In the genomic region with DNA sequence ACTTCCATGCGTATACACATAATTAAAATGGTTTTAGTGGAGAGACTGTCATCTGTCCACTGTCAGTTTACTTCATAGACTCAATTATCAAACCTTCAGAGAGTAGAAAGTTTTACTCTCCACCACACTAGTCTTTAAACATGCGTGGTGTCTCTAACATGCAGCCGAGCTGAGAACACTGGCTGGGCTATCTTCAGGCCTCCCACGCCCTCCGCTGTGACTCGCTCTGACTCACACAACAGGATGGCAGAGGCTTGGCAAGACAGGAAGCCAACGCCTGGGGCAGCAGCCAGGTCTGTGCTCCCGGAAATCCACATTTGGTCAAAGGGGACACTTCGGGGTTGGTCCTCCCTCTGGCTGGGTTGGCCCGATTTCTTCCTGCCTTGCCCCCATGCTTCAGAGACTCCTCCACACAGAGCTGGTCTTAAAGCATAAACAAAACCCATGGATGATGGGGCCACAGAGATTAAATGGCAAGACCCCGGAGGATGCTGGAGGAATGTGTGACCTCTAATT, we compare ENCODE assay signal across 8 cellular contexts. TPM values are rescaled to one million over a fixed set of nuclear protein-coding genes. Genes with fewer than 3 reads are reported as not detected.
DNase-seq lines count a peak whose midpoint lies in the region; ATAC-seq, FAIRE-seq and TF ChIP-seq lines count a peak whose summit lies in the region.

No MANE protein-coding gene starts in this region.

- H3K4me2 ChIP-seq in A549, result peak overlapping the region; percentile 61

- no peaks in the 10 kb centered on the region for H3K27me3 ChIP-seq in vagina

- TF ChIP-seq CTCF in A549 (IDR thresholded peaks at IDR 0.05) (no peak), vagina (IDR thresholded peaks at IDR 0.05) (no peak)

- ATAC-seq in A549 (peak; percentile 95 to 99), GM18868 (IDR thresholded peaks at IDR 0.05; ENCODE audit: unreplicated experiment) (peak; percentile 54), HG03175 (IDR thresholded peaks at IDR 0.05; ENCODE audit: unreplicated experiment) (peak; percentile 69)

- DNase-seq in A549 (ENCODE audit: low read depth in 1 of 2, low spot score in 1 of 2), result peak; percentile 55 to 95
- DNase-seq in SIG-M5 (lab: John Stamatoyannopoulos, UW), result peak; percentile 66
- peak; percentile 78 for DNase-seq in activated gamma-delta T cell treated with anti-CD3 and anti-CD28 coated beads, Interleukin-2, amount 50 U/mL, for 16 hours (ENCODE audit: low read depth)
- peak; percentile 95 for DNase-seq in glomerular visceral epithelial cell (ENCODE audit: extremely low spot score)
- peak; percentile 94 for DNase-seq in renal cortical epithelial cell (ENCODE audit: low read depth)
- no peak for DNase-seq in vagina (ENCODE audit: extremely low spot score in 2 of 2)

- no peaks in the 10 kb centered on the region for H3K9me3 ChIP-seq in A549
- H3K9me3 ChIP-seq in vagina, result no peaks in the 10 kb centered on the region

- H3K4me1 ChIP-seq in A549 (peaks cover 35% of the 10 kb centered on the region), vagina (peaks cover 49% of the 10 kb centered on the region)

- POLR2A ChIA-PET in A549 (lab: Yijun Ruan, JAX), result no interaction called here

- intact Hi-C loops in vagina (cut with DNase I), result no loop called here

- TF ChIP-seq RAD21 in A549 (conservative IDR thresholded peaks at IDR 0.05 in 1 of 2, IDR thresholded peaks at IDR 0.05 in 1 of 2), result no peak

- TF ChIP-seq POLR2A in A549 (IDR thresholded peaks at IDR 0.05; ENCODE audit: low read length), result no peak
- no peak for TF ChIP-seq POLR2A in vagina (IDR thresholded peaks at IDR 0.05)

- H3K4me3 ChIP-seq in A549 (no peak overlapping the region), vagina (peak overlapping the region in 1 of 2 donors; percentile 12)

- peak overlapping the region; percentile 73 to 83 for H3K27ac ChIP-seq in A549
- H3K27ac ChIP-seq in vagina, result peak overlapping the region; percentile 62

- CTCF ChIA-PET in A549 (lab: Yijun Ruan, JAX), result interaction anchor here (0.6 to 4.0 kb wide), 4 partner anchors 19 to 181 kb away, joined by 3 to 25 read pairs (median 4); no protein-coding TSS in a partner anchor

- FAIRE-seq in A549 (lab: Jason Lieb, UNC), result no peak

- no peak for TF ChIP-seq EP300 in A549 (IDR thresholded peaks at IDR 0.05)

- no peaks in the 10 kb centered on the region for H3K36me3 ChIP-seq in vagina

- 12% methylated on average over 9 of the region's 11 CpGs for WGBS in A549 (ENCODE audit: missing lambda C conversion rate)

TF ChIP-seq in A549, 52 proteins besides CTCF, POLR2A, EP300 and RAD21 (continues in another document):
- no peak for TF ChIP-seq EHF (CRISPR knock-in tag; IDR thresholded peaks at IDR 0.05)
- no peak for TF ChIP-seq ESRRA (IDR thresholded peaks at IDR 0.05; ENCODE audit: borderline replicate concordance, low read length)
- TF ChIP-seq, protein P1, sequence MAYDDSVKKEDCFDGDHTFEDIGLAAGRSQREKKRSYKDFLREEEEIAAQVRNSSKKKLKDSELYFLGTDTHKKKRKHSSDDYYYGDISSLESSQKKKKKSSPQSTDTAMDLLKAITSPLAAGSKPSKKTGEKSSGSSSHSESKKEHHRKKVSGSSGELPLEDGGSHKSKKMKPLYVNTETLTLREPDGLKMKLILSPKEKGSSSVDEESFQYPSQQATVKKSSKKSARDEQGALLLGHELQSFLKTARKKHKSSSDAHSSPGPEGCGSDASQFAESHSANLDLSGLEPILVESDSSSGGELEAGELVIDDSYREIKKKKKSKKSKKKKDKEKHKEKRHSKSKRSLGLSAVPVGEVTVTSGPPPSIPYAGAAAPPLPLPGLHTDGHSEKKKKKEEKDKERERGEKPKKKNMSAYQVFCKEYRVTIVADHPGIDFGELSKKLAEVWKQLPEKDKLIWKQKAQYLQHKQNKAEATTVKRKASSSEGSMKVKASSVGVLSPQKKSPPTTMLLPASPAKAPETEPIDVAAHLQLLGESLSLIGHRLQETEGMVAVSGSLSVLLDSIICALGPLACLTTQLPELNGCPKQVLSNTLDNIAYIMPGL (CRISPR knock-in tag; IDR thresholded peaks at IDR 0.05; ENCODE audit: borderline replicate concordance), result no peak
- TF ChIP-seq KDM1A (IDR thresholded peaks at IDR 0.05; ENCODE audit: low read depth), result no peak
- TF ChIP-seq, protein P2, sequence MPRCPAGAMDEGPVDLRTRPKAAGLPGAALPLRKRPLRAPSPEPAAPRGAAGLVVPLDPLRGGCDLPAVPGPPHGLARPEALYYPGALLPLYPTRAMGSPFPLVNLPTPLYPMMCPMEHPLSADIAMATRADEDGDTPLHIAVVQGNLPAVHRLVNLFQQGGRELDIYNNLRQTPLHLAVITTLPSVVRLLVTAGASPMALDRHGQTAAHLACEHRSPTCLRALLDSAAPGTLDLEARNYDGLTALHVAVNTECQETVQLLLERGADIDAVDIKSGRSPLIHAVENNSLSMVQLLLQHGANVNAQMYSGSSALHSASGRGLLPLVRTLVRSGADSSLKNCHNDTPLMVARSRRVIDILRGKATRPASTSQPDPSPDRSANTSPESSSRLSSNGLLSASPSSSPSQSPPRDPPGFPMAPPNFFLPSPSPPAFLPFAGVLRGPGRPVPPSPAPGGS (IDR thresholded peaks at IDR 0.05), result no peak
- TF ChIP-seq, protein P3, sequence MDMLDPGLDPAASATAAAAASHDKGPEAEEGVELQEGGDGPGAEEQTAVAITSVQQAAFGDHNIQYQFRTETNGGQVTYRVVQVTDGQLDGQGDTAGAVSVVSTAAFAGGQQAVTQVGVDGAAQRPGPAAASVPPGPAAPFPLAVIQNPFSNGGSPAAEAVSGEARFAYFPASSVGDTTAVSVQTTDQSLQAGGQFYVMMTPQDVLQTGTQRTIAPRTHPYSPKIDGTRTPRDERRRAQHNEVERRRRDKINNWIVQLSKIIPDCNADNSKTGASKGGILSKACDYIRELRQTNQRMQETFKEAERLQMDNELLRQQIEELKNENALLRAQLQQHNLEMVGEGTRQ (IDR thresholded peaks at IDR 0.05), result no peak
- TF ChIP-seq, protein P4, sequence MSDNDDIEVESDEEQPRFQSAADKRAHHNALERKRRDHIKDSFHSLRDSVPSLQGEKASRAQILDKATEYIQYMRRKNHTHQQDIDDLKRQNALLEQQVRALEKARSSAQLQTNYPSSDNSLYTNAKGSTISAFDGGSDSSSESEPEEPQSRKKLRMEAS (IDR thresholded peaks at IDR 0.05), result peak; percentile 36
- no peak for TF ChIP-seq RFX5 (IDR thresholded peaks at IDR 0.05)
- no peak for TF ChIP-seq SMC3 (IDR thresholded peaks at IDR 0.05)
- no peak for TF ChIP-seq PHF8 (IDR thresholded peaks at IDR 0.05; ENCODE audit: borderline replicate concordance, low read depth)
- TF ChIP-seq FOXS1 (CRISPR knock-in tag; IDR thresholded peaks at IDR 0.05), result no peak
- TF ChIP-seq JUNB (IDR thresholded peaks at IDR 0.05), result no peak
- TF ChIP-seq ZFP36 (IDR thresholded peaks at IDR 0.05; ENCODE audit: borderline replicate concordance, partially characterized antibody), result peak; percentile 96
- TF ChIP-seq FOSB (CRISPR knock-in tag; IDR thresholded peaks at IDR 0.05), result no peak
- no peak for TF ChIP-seq GATA3 (IDR thresholded peaks at IDR 0.05; ENCODE audit: borderline replicate concordance)
- TF ChIP-seq, protein P5, sequence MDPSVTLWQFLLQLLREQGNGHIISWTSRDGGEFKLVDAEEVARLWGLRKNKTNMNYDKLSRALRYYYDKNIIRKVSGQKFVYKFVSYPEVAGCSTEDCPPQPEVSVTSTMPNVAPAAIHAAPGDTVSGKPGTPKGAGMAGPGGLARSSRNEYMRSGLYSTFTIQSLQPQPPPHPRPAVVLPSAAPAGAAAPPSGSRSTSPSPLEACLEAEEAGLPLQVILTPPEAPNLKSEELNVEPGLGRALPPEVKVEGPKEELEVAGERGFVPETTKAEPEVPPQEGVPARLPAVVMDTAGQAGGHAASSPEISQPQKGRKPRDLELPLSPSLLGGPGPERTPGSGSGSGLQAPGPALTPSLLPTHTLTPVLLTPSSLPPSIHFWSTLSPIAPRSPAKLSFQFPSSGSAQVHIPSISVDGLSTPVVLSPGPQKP (IDR thresholded peaks at IDR 0.05; ENCODE audit: low read depth, low read length), result peak; percentile 99
- TF ChIP-seq, protein P6, sequence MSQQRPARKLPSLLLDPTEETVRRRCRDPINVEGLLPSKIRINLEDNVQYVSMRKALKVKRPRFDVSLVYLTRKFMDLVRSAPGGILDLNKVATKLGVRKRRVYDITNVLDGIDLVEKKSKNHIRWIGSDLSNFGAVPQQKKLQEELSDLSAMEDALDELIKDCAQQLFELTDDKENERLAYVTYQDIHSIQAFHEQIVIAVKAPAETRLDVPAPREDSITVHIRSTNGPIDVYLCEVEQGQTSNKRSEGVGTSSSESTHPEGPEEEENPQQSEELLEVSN (IDR thresholded peaks at IDR 0.05; ENCODE audit: borderline replicate concordance, low read depth), result no peak
- TF ChIP-seq CBX8 (IDR thresholded peaks at IDR 0.05), result no peak
- TF ChIP-seq MYC (IDR thresholded peaks at IDR 0.05; ENCODE audit: borderline replicate concordance, low read length), result no peak; the same call in 1 of the 2 replicates
- no peak for TF ChIP-seq RNF2 (IDR thresholded peaks at IDR 0.05; ENCODE audit: borderline replicate concordance, low read depth)
- TF ChIP-seq HOXB13 (CRISPR knock-in tag; IDR thresholded peaks at IDR 0.05; ENCODE audit: low read depth), result no peak
- TF ChIP-seq FOSL2 (IDR thresholded peaks at IDR 0.05), result 0 out of 2 replicates have a peak, but pooled peaks have one; percentile 35
- TF ChIP-seq FOSL2 (CRISPR knock-in tag; IDR thresholded peaks at IDR 0.05), result peak; percentile 91
- TF ChIP-seq, protein P7, sequence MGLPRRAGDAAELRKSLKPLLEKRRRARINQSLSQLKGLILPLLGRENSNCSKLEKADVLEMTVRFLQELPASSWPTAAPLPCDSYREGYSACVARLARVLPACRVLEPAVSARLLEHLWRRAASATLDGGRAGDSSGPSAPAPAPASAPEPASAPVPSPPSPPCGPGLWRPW (IDR thresholded peaks at IDR 0.05), result no peak

RNA-seq across cellular contexts. Expression of a gene that starts 22.7 kb away (rescaled TPM):
- polyA plus RNA-seq in A549 (2011; rRNA removed) (47.2 and 54.6 TPM in 2 replicates), A549 (2017; fragmentation: RNase III; extraction: RNeasy Plus Mini Kit Qiagen cat#74134 plus additional on column Dnase treatment) (20.8 to 24.2 TPM (median 21.6 TPM) in 3 replicates)
- polyA plus RNA-seq in A549 (2012; cell fraction: cytosol; rRNA removed), result 25.3 and 34.4 TPM in 2 replicates
- 9.5 and 13.0 TPM in 2 replicates for polyA plus RNA-seq in A549 (2012; cell fraction: nucleus; rRNA removed)
- polyA minus RNA-seq in A549 (2011; rRNA and poly(A)+ RNA removed), result 52.9 and 71.0 TPM in 2 replicates
- total RNA-seq in renal cortical epithelial cell (57.3 and 105 TPM in 2 replicates), vagina (89.6 TPM)

RNA-seq across cellular contexts. Expression of a gene that starts 55.8 kb away (rescaled TPM):
- polyA plus RNA-seq in A549 (2011; rRNA removed), result 13.2 and 14.2 TPM in 2 replicates
- 5.7 and 6.3 TPM in 2 replicates for polyA plus RNA-seq in A549 (2012; cell fraction: cytosol; rRNA removed)
- polyA plus RNA-seq in A549 (2012; cell fraction: nucleus; rRNA removed), result 1.7 and 3.2 TPM in 2 replicates
- polyA plus RNA-seq in A549 (2017; fragmentation: RNase III; extraction: RNeasy Plus Mini Kit Qiagen cat#74134 plus additional on column Dnase treatment), result 13.7 to 16.5 TPM (median 14.1 TPM) in 3 replicates
- 11.2 and 11.6 TPM in 2 replicates for polyA minus RNA-seq in A549 (2011; rRNA and poly(A)+ RNA removed)
- 19.6 and 58.3 TPM in 2 replicates for total RNA-seq in renal cortical epithelial cell
- total RNA-seq in vagina, result 20.4 TPM

Comparison
In these comparisons a context has a peak if more than half of its experiments do, and no peak if none do; other contexts are left out.
1. DNase-seq: peak in A549 (2 of 2), SIG-M5 (single experiment), activated gamma-delta T cell treated with anti-CD3 and anti-CD28 coated beads, Interleukin-2, amount 50 U/mL, for 16 hours (single experiment), glomerular visceral epithelial cell (single experiment) and renal cortical epithelial cell (single experiment); none in vagina (0 of 2).
2. Peak in every context shown above with its lines, with median percentiles within 50 percentile points of each other: ATAC-seq.